24 cellular contexts compared by ENCODE assay signal in genomic region chr6:135066397-135066796, GRCh38. TPM values are rescaled to one million over a fixed set of nuclear protein-coding genes. Genes with fewer than 3 reads are reported as not detected.
DNase-seq lines count a peak whose midpoint lies in the region; ATAC-seq and TF ChIP-seq lines count a peak whose summit lies in the region.
"Had no signal": no experiment of that assay in that cellular context is flagged by ENCODE, and none has a peak within 500 bp of the region (broad histone marks: within the 10 kb centered on the region; RNA-seq: fewer than 3 reads in every experiment).

No MANE protein-coding gene starts in this region.

- H3K4me2 ChIP-seq in Loucy (ENCODE audit: low read depth, low read length, poor library complexity, severe bottlenecking), result peak overlapping the region; percentile 35

- H3K27me3 ChIP-seq in Loucy (ENCODE audit: insufficient read depth, low read length, poor library complexity, severe bottlenecking) (no peaks in the 10 kb centered on the region), spleen (replicated peaks in 1 of 7) (no peaks in the 10 kb centered on the region)
- H3K27me3 ChIP-seq: cardiac muscle cell, heart right ventricle had no signal

- H3K9me3 ChIP-seq in Loucy (ENCODE audit: insufficient read depth, low read depth, low read length) (no peaks in the 10 kb centered on the region), spleen (no peaks in the 10 kb centered on the region)
- H3K9me3 ChIP-seq: heart right ventricle had no signal

- H3K4me3 Mint-ChIP-seq in activated CD8-positive, alpha-beta T cell treated with anti-CD3 and anti-CD28 coated beads for 36 hours, result no peak overlapping the region
- no peak overlapping the region for H3K4me3 Mint-ChIP-seq in activated CD8-positive, alpha-beta T cell treated with anti-CD3 and anti-CD28 coated beads, Interleukin-2, amount 10 ng/mL, durations not matched to agents 7 days and 5 days
- H3K4me3 Mint-ChIP-seq in activated naive CD8-positive, alpha-beta T cell treated with anti-CD3 and anti-CD28 coated beads, Interleukin-2, amount 50 U/mL, for 24 hours, result no peak overlapping the region
- H3K4me3 Mint-ChIP-seq: CD4-positive, CD25-positive, alpha-beta regulatory T cell; dendritic cell treated with granulocyte-macrophage colony-stimulating factor and Interleukin-4, amounts not matched to agents 40 ng/mL and 50 ng/mL, for 4 days; HFFc6 had no signal

- H3K4me1 ChIP-seq in Loucy (ENCODE audit: insufficient read depth, low read length, poor library complexity, severe bottlenecking) (peaks cover 15% of the 10 kb centered on the region), spleen (no peaks in the 10 kb centered on the region)

- no peaks in the 10 kb centered on the region for H3K27me3 Mint-ChIP-seq in activated CD8-positive, alpha-beta T cell treated with anti-CD3 and anti-CD28 coated beads for 36 hours
- no peaks in the 10 kb centered on the region for H3K27me3 Mint-ChIP-seq in activated CD8-positive, alpha-beta T cell treated with anti-CD3 and anti-CD28 coated beads, Interleukin-2, amount 10 ng/mL, durations not matched to agents 7 days and 5 days (ENCODE audit: low read depth)
- H3K27me3 Mint-ChIP-seq in activated naive CD8-positive, alpha-beta T cell treated with anti-CD3 and anti-CD28 coated beads, Interleukin-2, amount 50 U/mL, for 24 hours, result no peaks in the 10 kb centered on the region
- H3K27me3 Mint-ChIP-seq: CD4-positive, CD25-positive, alpha-beta regulatory T cell; dendritic cell treated with granulocyte-macrophage colony-stimulating factor and Interleukin-4, amounts not matched to agents 40 ng/mL and 50 ng/mL, for 4 days had no signal

- peak overlapping the region in 5 of 8 donors; percentile 26 to 69 (median 51) for H3K27ac ChIP-seq in spleen
- H3K27ac ChIP-seq: cardiac muscle cell, heart right ventricle had no signal

- H3K36me3 Mint-ChIP-seq in activated CD8-positive, alpha-beta T cell treated with anti-CD3 and anti-CD28 coated beads for 36 hours (ENCODE audit: low read depth), result peaks cover 2% of the 10 kb centered on the region
- no peaks in the 10 kb centered on the region for H3K36me3 Mint-ChIP-seq in activated CD8-positive, alpha-beta T cell treated with anti-CD3 and anti-CD28 coated beads, Interleukin-2, amount 10 ng/mL, durations not matched to agents 7 days and 5 days (ENCODE audit: low read depth)
- peaks cover 4% of the 10 kb centered on the region for H3K36me3 Mint-ChIP-seq in activated naive CD8-positive, alpha-beta T cell treated with anti-CD3 and anti-CD28 coated beads, Interleukin-2, amount 50 U/mL, for 24 hours (ENCODE audit: low read depth)

- intact Hi-C loops in activated CD8-positive, alpha-beta T cell treated with anti-CD3 and anti-CD28 coated beads for 36 hours (cut with micrococcal nuclease), result no loop called here
- intact Hi-C loops in spleen (cut with DNase I; ENCODE audit: low total_unique reads), result no loop called here

- H3K4me3 ChIP-seq in Loucy (ENCODE audit: low read length, poor library complexity, severe bottlenecking), result no peak overlapping the region
- no peak overlapping the region for H3K4me3 ChIP-seq in spleen
- H3K4me3 ChIP-seq: cardiac muscle cell, heart right ventricle had no signal

- H2AFZ ChIP-seq in Loucy (ENCODE audit: low read length), result 0 out of 2 replicates have a peak overlapping the region, but pooled peaks have one; percentile 16

- peak overlapping the region; percentile 52 for H3K27ac Mint-ChIP-seq in activated CD8-positive, alpha-beta T cell treated with anti-CD3 and anti-CD28 coated beads for 36 hours
- no peak overlapping the region for H3K27ac Mint-ChIP-seq in activated CD8-positive, alpha-beta T cell treated with anti-CD3 and anti-CD28 coated beads, Interleukin-2, amount 10 ng/mL, durations not matched to agents 7 days and 5 days
- H3K27ac Mint-ChIP-seq in activated naive CD8-positive, alpha-beta T cell treated with anti-CD3 and anti-CD28 coated beads, Interleukin-2, amount 50 U/mL, for 24 hours, result peak overlapping the region; percentile 55
- H3K27ac Mint-ChIP-seq: CD4-positive, CD25-positive, alpha-beta regulatory T cell; dendritic cell treated with granulocyte-macrophage colony-stimulating factor and Interleukin-4, amounts not matched to agents 40 ng/mL and 50 ng/mL, for 4 days; HFFc6 had no signal

- no peak for TF ChIP-seq CTCF in activated CD8-positive, alpha-beta T cell treated with anti-CD3 and anti-CD28 coated beads for 36 hours (IDR thresholded peaks at IDR 0.05)
- no peak for TF ChIP-seq CTCF in Loucy (conservative IDR thresholded peaks at IDR 0.05; ENCODE audit: low read length)
- no peak for TF ChIP-seq CTCF in spleen (IDR thresholded peaks at IDR 0.05 in 8 of 11, conservative IDR thresholded peaks at IDR 0.05 in 3 of 11)

- no peak for TF ChIP-seq POLR2A in spleen (IDR thresholded peaks at IDR 0.05)

- no peaks in the 10 kb centered on the region for H3K79me2 ChIP-seq in Loucy (ENCODE audit: insufficient read depth, low read length)

- CTCF ChIA-PET in activated CD8-positive, alpha-beta T cell treated with anti-CD3 and anti-CD28 coated beads for 36 hours (lab: Charles Lee), result interaction anchor here (1.4 kb wide), 1 partner anchor 14 kb away, joined by 3 read pairs; no protein-coding TSS in a partner anchor
- CTCF ChIA-PET in activated CD8-positive, alpha-beta T cell treated with anti-CD3 and anti-CD28 coated beads, Interleukin-2, amount 10 ng/mL, durations not matched to agents 7 days and 5 days (lab: Charles Lee), result no interaction called here

- no peaks in the 10 kb centered on the region for H3K36me3 ChIP-seq in Loucy (ENCODE audit: insufficient read depth, low read length)
- H3K36me3 ChIP-seq in spleen, result no peaks in the 10 kb centered on the region
- H3K36me3 ChIP-seq: cardiac muscle cell, heart right ventricle had no signal

- 51 to 83% (median 61%) methylated on average over 2 of the region's 2 CpGs for WGBS in spleen, 5 donors

- no peak overlapping the region for H3K9ac ChIP-seq in Loucy (ENCODE audit: low read depth, low read length, poor library complexity, severe bottlenecking)

- no peak for ATAC-seq in activated CD8-positive, alpha-beta T cell treated with anti-CD3 and anti-CD28 coated beads for 36 hours
- ATAC-seq in activated CD8-positive, alpha-beta T cell treated with anti-CD3 and anti-CD28 coated beads, Interleukin-2, amount 10 ng/mL, durations not matched to agents 7 days and 5 days, result no peak
- no peak for ATAC-seq in activated naive CD8-positive, alpha-beta T cell treated with anti-CD3 and anti-CD28 coated beads, Interleukin-2, amount 50 U/mL, for 24 hours
- no peak for ATAC-seq in GM21717 (IDR thresholded peaks at IDR 0.05; ENCODE audit: unreplicated experiment)
- ATAC-seq: heart right ventricle, left colon had no signal

- peaks cover 20% of the 10 kb centered on the region for H3K4me1 Mint-ChIP-seq in activated CD8-positive, alpha-beta T cell treated with anti-CD3 and anti-CD28 coated beads for 36 hours (ENCODE audit: low read depth)
- peaks cover 6% of the 10 kb centered on the region for H3K4me1 Mint-ChIP-seq in activated CD8-positive, alpha-beta T cell treated with anti-CD3 and anti-CD28 coated beads, Interleukin-2, amount 10 ng/mL, durations not matched to agents 7 days and 5 days (ENCODE audit: low read depth)
- peaks cover 15% of the 10 kb centered on the region for H3K4me1 Mint-ChIP-seq in activated naive CD8-positive, alpha-beta T cell treated with anti-CD3 and anti-CD28 coated beads, Interleukin-2, amount 50 U/mL, for 24 hours

- H3F3A ChIP-seq in Loucy (ENCODE audit: low read depth), result no peaks in the 10 kb centered on the region

- no peak for DNase-seq in activated CD8-positive, alpha-beta T cell treated with anti-CD3 and anti-CD28 coated beads for 36 hours
- no peak for DNase-seq in activated CD8-positive, alpha-beta T cell treated with anti-CD3 and anti-CD28 coated beads, Interleukin-2, amount 10 ng/mL, durations not matched to agents 7 days and 5 days
- DNase-seq in activated naive CD8-positive, alpha-beta T cell treated with anti-CD3 and anti-CD28 coated beads, Interleukin-2, amount 50 U/mL, for 24 hours, result no peak
- no peak for DNase-seq in spleen
- DNase-seq in NCI-H774 (lab: John Stamatoyannopoulos, UW), result no peak
- DNase-seq in NCI-H2107 treated with DMSO at 0.1 percent for 48 hours (lab: John Stamatoyannopoulos, UW; ENCODE audit: unreplicated experiment), result no peak
- DNase-seq: ACHN; activated gamma-delta T cell treated with Interleukin-2 at 50 U/mL for 16 hours; activated T-cell treated with anti-CD3 and anti-CD28 coated beads, Interleukin-2, amount 50 U/mL, for 1 hour; amygdala; CD4-positive, CD25-positive, alpha-beta regulatory T cell; heart right ventricle; HFFc6; KG1; left colon; mesenchymal stem cell; NCI-H1092; NCI-H2029 treated with DMSO at 0.1 percent for 48 hours; NCI-H345; trophoblast cell had no signal

- H4K20me1 ChIP-seq in Loucy (ENCODE audit: insufficient read depth, low read length, poor library complexity, severe bottlenecking), result no peaks in the 10 kb centered on the region

- H3K9me3 Mint-ChIP-seq in activated CD8-positive, alpha-beta T cell treated with anti-CD3 and anti-CD28 coated beads for 36 hours, result peaks cover 4% of the 10 kb centered on the region
- H3K9me3 Mint-ChIP-seq in activated CD8-positive, alpha-beta T cell treated with anti-CD3 and anti-CD28 coated beads, Interleukin-2, amount 10 ng/mL, durations not matched to agents 7 days and 5 days (ENCODE audit: insufficient read depth), result no peaks in the 10 kb centered on the region
- peaks cover 10% of the 10 kb centered on the region for H3K9me3 Mint-ChIP-seq in activated naive CD8-positive, alpha-beta T cell treated with anti-CD3 and anti-CD28 coated beads, Interleukin-2, amount 50 U/mL, for 24 hours
- H3K9me3 Mint-ChIP-seq: CD4-positive, CD25-positive, alpha-beta regulatory T cell; HFFc6 had no signal

- no peaks in the 10 kb centered on the region for H3K9me2 ChIP-seq in Loucy (replicated peaks; ENCODE audit: low read depth, low read length)

- POLR2A ChIA-PET in activated CD8-positive, alpha-beta T cell treated with anti-CD3 and anti-CD28 coated beads for 36 hours (lab: Charles Lee), result no interaction called here
- POLR2A ChIA-PET in activated CD8-positive, alpha-beta T cell treated with anti-CD3 and anti-CD28 coated beads, Interleukin-2, amount 10 ng/mL, durations not matched to agents 7 days and 5 days (lab: Charles Lee), result no interaction called here

RNA-seq across cellular contexts. Expression of gene HBS1L, which starts 11.8 kb away (rescaled TPM):
- total RNA-seq in activated CD8-positive, alpha-beta T cell treated with anti-CD3 and anti-CD28 coated beads for 36 hours, result 100 to 1,000 TPM; 146 to 147 TPM
- total RNA-seq in activated CD8-positive, alpha-beta T cell treated with anti-CD3 and anti-CD28 coated beads, Interleukin-2, amount 10 ng/mL, durations not matched to agents 7 days and 5 days, result 10 to 100 TPM; 72.8 to 77.5 TPM
- total RNA-seq in spleen, result 10 to 100 TPM; 33.0 to 66.9 (median 53.0) TPM
- 10 to 100 TPM; 12.3 to 18.8 (median 15.0) TPM for polyA plus RNA-seq in spleen
